ENCODE assay signal across 8 cellular contexts in genomic region chr11:123653405-123653996, GRCh38. TPM values are rescaled to one million over a fixed set of nuclear protein-coding genes. Genes with fewer than 3 reads are reported as not detected.
DNase-seq lines count a peak whose midpoint lies in the region; ATAC-seq lines count a peak whose summit lies in the region.

No MANE protein-coding gene starts in this region.

- no peaks in the 10 kb centered on the region for H3K9me3 ChIP-seq in neuron (ENCODE audit: low read length)

- H3K36me3 Mint-ChIP-seq in effector memory CD8-positive, alpha-beta T cell (ENCODE audit: insufficient read depth) = no peaks in the 10 kb centered on the region

- peaks cover 41 to 51% of the 10 kb centered on the region in 2 donors for H3K27me3 Mint-ChIP-seq in effector memory CD8-positive, alpha-beta T cell

- H3K27me3 ChIP-seq in neuron (ENCODE audit: insufficient read depth, low read length) = peaks cover 55% of the 10 kb centered on the region

- no peaks in the 10 kb centered on the region for H3K36me3 ChIP-seq in neuron (ENCODE audit: insufficient read depth, low read length)

- H3K4me3 Mint-ChIP-seq in effector memory CD8-positive, alpha-beta T cell = peak overlapping the region; percentile 47 to 54

- H3K4me3 ChIP-seq in neuron (ENCODE audit: low read length) = peak overlapping the region; percentile 67

- no peak for ATAC-seq in effector memory CD8-positive, alpha-beta T cell (replicated peaks)
- no peak for ATAC-seq in HG03139 (IDR thresholded peaks at IDR 0.05; ENCODE audit: unreplicated experiment)
- ATAC-seq in GM21619 (IDR thresholded peaks at IDR 0.05; ENCODE audit: unreplicated experiment) = no peak
- ATAC-seq in GM21737 (IDR thresholded peaks at IDR 0.05; ENCODE audit: unreplicated experiment) = no peak

- H3K27ac Mint-ChIP-seq in effector memory CD8-positive, alpha-beta T cell = no peak overlapping the region

- DNase-seq in DMS53 treated with DMSO at 0.1 percent for 48 hours (lab: John Stamatoyannopoulos, UW; ENCODE audit: unreplicated experiment) (peak; percentile 51), NCI-H1105 (lab: John Stamatoyannopoulos, UW) (peak; percentile 54), dermis blood vessel endothelial cell (no peak)
- no peak for DNase-seq in effector memory CD8-positive, alpha-beta T cell

- no peaks in the 10 kb centered on the region for H3K4me1 Mint-ChIP-seq in effector memory CD8-positive, alpha-beta T cell (ENCODE audit: low read depth in 2 of 2)

- peak overlapping the region; percentile 60 for H2AFZ ChIP-seq in neuron (ENCODE audit: low read depth, low read length)

- peaks cover 0 to 7% of the 10 kb centered on the region in 2 donors for H3K9me3 Mint-ChIP-seq in effector memory CD8-positive, alpha-beta T cell

- peaks cover 3% of the 10 kb centered on the region for H3K4me1 ChIP-seq in neuron (ENCODE audit: insufficient read depth, low read length)

RNA-seq across cellular contexts. Expression of gene SCN3B, which starts 0.9 kb away (rescaled TPM):
- total RNA-seq in dermis blood vessel endothelial cell = 2.5 and 4.9 TPM in 2 replicates

Comparison
In these comparisons a context has a peak if more than half of its experiments do, and no peak if none do; other contexts are left out.
1. DNase-seq: peak in DMS53 treated with DMSO at 0.1 percent for 48 hours (single experiment) and NCI-H1105 (single experiment); none in effector memory CD8-positive, alpha-beta T cell (0 of 3) and dermis blood vessel endothelial cell (single experiment).